8 cellular contexts compared by ENCODE assay signal in the genomic region with DNA sequence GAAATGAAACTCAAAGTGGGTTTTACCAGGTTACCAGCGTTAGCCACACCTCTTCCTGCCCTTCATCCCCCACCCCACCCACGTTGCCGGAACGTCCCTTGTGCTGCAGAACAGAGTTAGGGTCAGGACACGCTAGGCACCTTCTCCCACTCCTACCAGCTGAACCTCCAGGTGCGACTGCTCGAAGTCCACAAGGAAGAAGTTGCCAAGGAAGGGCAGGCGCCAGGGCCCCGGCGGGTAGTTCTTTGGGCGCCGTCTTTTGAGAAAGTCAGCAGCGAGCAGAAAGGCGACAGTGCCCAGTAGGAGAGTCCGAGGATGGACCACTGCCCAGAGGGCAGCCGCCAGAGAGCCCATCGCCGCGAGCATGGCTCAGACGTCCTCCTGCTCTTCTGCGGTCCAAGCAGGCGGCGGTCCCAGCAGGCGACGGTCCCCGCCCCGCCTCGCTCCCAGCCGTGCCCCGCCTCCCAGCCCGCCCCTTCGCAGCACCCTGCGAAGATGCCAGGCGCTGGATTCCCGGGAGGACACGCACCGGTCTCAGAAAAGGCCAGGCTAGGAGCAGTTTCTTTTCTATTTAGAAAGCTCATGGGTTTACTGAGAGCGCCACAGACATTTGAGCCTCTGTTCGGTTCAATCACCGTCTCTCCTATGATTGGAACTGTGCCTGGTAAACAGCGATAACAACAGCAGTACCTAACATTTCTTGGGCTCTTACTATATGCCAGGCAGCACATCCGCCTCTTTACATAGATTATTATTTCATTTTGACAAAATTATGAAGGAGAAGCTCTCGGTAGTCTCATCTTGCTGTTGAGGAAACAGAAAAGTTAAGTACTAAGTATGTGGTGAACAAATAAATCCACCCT. TPM values are rescaled to one million over a fixed set of nuclear protein-coding genes. Genes with fewer than 3 reads are reported as not detected.
DNase-seq lines count a peak whose midpoint lies in the region; TF ChIP-seq lines count a peak whose summit lies in the region.

A gene with protein sequence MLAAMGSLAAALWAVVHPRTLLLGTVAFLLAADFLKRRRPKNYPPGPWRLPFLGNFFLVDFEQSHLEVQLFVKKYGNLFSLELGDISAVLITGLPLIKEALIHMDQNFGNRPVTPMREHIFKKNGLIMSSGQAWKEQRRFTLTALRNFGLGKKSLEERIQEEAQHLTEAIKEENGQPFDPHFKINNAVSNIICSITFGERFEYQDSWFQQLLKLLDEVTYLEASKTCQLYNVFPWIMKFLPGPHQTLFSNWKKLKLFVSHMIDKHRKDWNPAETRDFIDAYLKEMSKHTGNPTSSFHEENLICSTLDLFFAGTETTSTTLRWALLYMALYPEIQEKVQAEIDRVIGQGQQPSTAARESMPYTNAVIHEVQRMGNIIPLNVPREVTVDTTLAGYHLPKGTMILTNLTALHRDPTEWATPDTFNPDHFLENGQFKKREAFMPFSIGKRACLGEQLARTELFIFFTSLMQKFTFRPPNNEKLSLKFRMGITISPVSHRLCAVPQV (minus strand): TSS at position 393 of the 863 bp plus-strand sequence. CDS start 27 bp downstream, at position 366.

- H3K4me1 ChIP-seq in endodermal cell (ENCODE audit: control insufficient read depth, insufficient read depth, low read length) = no peaks in the 10 kb centered on the region

- no peak within 1 kb of the TSS for H3K27ac ChIP-seq in endodermal cell (ENCODE audit: low read depth, low read length)

- peaks cover 13% of the 10 kb centered on the region for H3K4me1 Mint-ChIP-seq in activated CD4-positive, alpha-beta memory T cell treated with anti-CD3 and anti-CD28 coated beads, Interleukin-2, amount 10 ng/mL, durations not matched to agents 7 days and 5 days
- peaks cover 5% of the 10 kb centered on the region for H3K4me1 Mint-ChIP-seq in endodermal cell

- H3K27ac Mint-ChIP-seq in activated CD4-positive, alpha-beta memory T cell treated with anti-CD3 and anti-CD28 coated beads, Interleukin-2, amount 10 ng/mL, durations not matched to agents 7 days and 5 days = peak within 1 kb of the TSS; percentile 28
- H3K27ac Mint-ChIP-seq in endodermal cell = no peak within 1 kb of the TSS

- peak within 1 kb of the TSS; percentile 76 for H3K4me3 Mint-ChIP-seq in activated CD4-positive, alpha-beta memory T cell treated with anti-CD3 and anti-CD28 coated beads, Interleukin-2, amount 10 ng/mL, durations not matched to agents 7 days and 5 days
- H3K4me3 Mint-ChIP-seq in endodermal cell = peak within 1 kb of the TSS; percentile 59

- H3K9me3 ChIP-seq in endodermal cell (ENCODE audit: control insufficient read depth, low read length) = peaks cover 9% of the 10 kb centered on the region

- H3K4me3 ChIP-seq in H7 (ENCODE audit: insufficient read depth, low read depth, low read length) = peak within 1 kb of the TSS; percentile 65
- peak within 1 kb of the TSS; percentile 79 for H3K4me3 ChIP-seq in endodermal cell (ENCODE audit: low read length)

- POLR2A ChIA-PET in activated CD4-positive, alpha-beta memory T cell treated with anti-CD3 and anti-CD28 coated beads, Interleukin-2, amount 10 ng/mL, durations not matched to agents 7 days and 5 days (lab: Charles Lee) = no interaction called here

- peaks cover 25% of the 10 kb centered on the region for H3K27me3 ChIP-seq in H7 (ENCODE audit: control insufficient read depth, insufficient read depth, low read length)
- H3K27me3 ChIP-seq in endodermal cell (ENCODE audit: control insufficient read depth, insufficient read depth, low read length, poor library complexity, severe bottlenecking) = peaks cover 63% of the 10 kb centered on the region

- peaks cover 6% of the 10 kb centered on the region for H3K9me3 Mint-ChIP-seq in activated CD4-positive, alpha-beta memory T cell treated with anti-CD3 and anti-CD28 coated beads, Interleukin-2, amount 10 ng/mL, durations not matched to agents 7 days and 5 days
- H3K9me3 Mint-ChIP-seq in endodermal cell = peaks cover 4% of the 10 kb centered on the region

- no peaks in the 10 kb centered on the region for H3K36me3 ChIP-seq in H7 (replicated peaks; ENCODE audit: control insufficient read depth, insufficient read depth, low read length)
- no peaks in the 10 kb centered on the region for H3K36me3 ChIP-seq in endodermal cell (ENCODE audit: control insufficient read depth, insufficient read depth, low read length)

- DNase-seq in DMS53 (lab: John Stamatoyannopoulos, UW) (peak; percentile 91), H7 (peak; percentile 79), NCI-H2107 (lab: John Stamatoyannopoulos, UW) (peak; percentile 51), endodermal cell (peak; percentile 89), midbrain (lab: John Stamatoyannopoulos, UW) (peak; percentile 82), GM10266 (ENCODE audit: extremely low spot score) (no peak)
- DNase-seq in activated CD4-positive, alpha-beta memory T cell treated with anti-CD3 and anti-CD28 coated beads, Interleukin-2, amount 10 ng/mL, durations not matched to agents 7 days and 5 days = peak; percentile 39
- peak; percentile 16 to 20 for DNase-seq in stimulated activated CD8-positive, alpha-beta memory T cell treated with anti-CD3 and anti-CD28 coated beads, Interleukin-7, amount 100 ng/mL, for 48 hours (ENCODE audit: extremely low read depth in 1 of 2, low read depth in 1 of 2)

- no peak for TF ChIP-seq CTCF in endodermal cell (conservative IDR thresholded peaks at IDR 0.05)
- no peak for TF ChIP-seq CTCF in GM10266 (IDR thresholded peaks at IDR 0.05; ENCODE audit: control insufficient read depth, insufficient read depth, low read depth, missing control alignments)

- H3K36me3 Mint-ChIP-seq in activated CD4-positive, alpha-beta memory T cell treated with anti-CD3 and anti-CD28 coated beads, Interleukin-2, amount 10 ng/mL, durations not matched to agents 7 days and 5 days (ENCODE audit: low read depth) = peaks cover 3% of the 10 kb centered on the region
- no peaks in the 10 kb centered on the region for H3K36me3 Mint-ChIP-seq in endodermal cell (ENCODE audit: low read depth)

- no peak within 1 kb of the TSS for H3K9ac ChIP-seq in endodermal cell (ENCODE audit: extremely low read depth, low read length, poor library complexity, severe bottlenecking)

- H3K27me3 Mint-ChIP-seq in activated CD4-positive, alpha-beta memory T cell treated with anti-CD3 and anti-CD28 coated beads, Interleukin-2, amount 10 ng/mL, durations not matched to agents 7 days and 5 days = peaks cover 49% of the 10 kb centered on the region
- H3K27me3 Mint-ChIP-seq in endodermal cell (ENCODE audit: insufficient read depth) = peaks cover 75% of the 10 kb centered on the region

- CTCF ChIA-PET in activated CD4-positive, alpha-beta memory T cell treated with anti-CD3 and anti-CD28 coated beads, Interleukin-2, amount 10 ng/mL, durations not matched to agents 7 days and 5 days (lab: Charles Lee) = interaction anchor here (2.6 kb wide), 1 partner anchor 20 kb away, joined by 10 read pairs; no protein-coding TSS in a partner anchor

- WGBS in endodermal cell (ENCODE audit: insufficient coverage in 1 of 2, insufficient read length in 1 of 2), 2 experiments = 7% methylated on average over 25 to 42 of the region's 43 CpGs

RNA-seq across cellular contexts. Expression of the gene that starts here (rescaled TPM):
- total RNA-seq in H7 (2014; rRNA removed; shearing (Covaris generic)) = 0.26 and 0.52 TPM in 2 replicates
- total RNA-seq in activated CD4-positive, alpha-beta memory T cell treated with anti-CD3 and anti-CD28 coated beads, Interleukin-2, amount 10 ng/mL, durations not matched to agents 7 days and 5 days = 1 to 10 TPM; 2.8 TPM
- total RNA-seq in endodermal cell = under 1 TPM; 0.29 to 0.37 TPM
- polyA plus RNA-seq in endodermal cell (2013, experiment 1 of 2) = 0.53 TPM
- 0.46 TPM for polyA plus RNA-seq in endodermal cell (2013, experiment 2 of 2)

Comparison
In these comparisons a context has a peak if more than half of its experiments do, and no peak if none do; other contexts are left out.
1. Peak in DNase-seq and H3K4me3 ChIP-seq in H7; RNA of the gene not detected or under 1 TPM.
2. Peak in DNase-seq and H3K4me3 ChIP-seq in endodermal cell; RNA of the gene not detected or under 1 TPM.